ENCODE assay signal across 18 cellular contexts in genomic region chr3:35422826-35423601, GRCh38.
DNase-seq lines count a peak whose midpoint lies in the region; ATAC-seq and TF ChIP-seq lines count a peak whose summit lies in the region.
"Had no signal": no experiment of that assay in that cellular context is flagged by ENCODE, and none has a peak within 500 bp of the region (broad histone marks: within the 10 kb centered on the region; RNA-seq: fewer than 3 reads in every experiment).

No MANE protein-coding gene starts in this region.

- H2AFZ ChIP-seq in DND-41 (ENCODE audit: low read depth, low read length) = peak overlapping the region; percentile 59

- TF ChIP-seq EP300 in suprapubic skin (IDR thresholded peaks at IDR 0.05) = no peak

- DNase-seq in DND-41 (no peak), SK-N-MC (ENCODE audit: low read depth, low spot score) (no peak), dermis blood vessel endothelial cell (peak; percentile 61), non-pigmented ciliary epithelial cell (ENCODE audit: low read depth) (peak; percentile 49), suprapubic skin (ENCODE audit: low spot score in 2 of 2) (no peak), NAMALWA (ENCODE audit: low spot score) (no peak), NCI-H1694 treated with DMSO at 0.1 percent for 48 hours (lab: John Stamatoyannopoulos, UW) (no peak)
- DNase-seq: activated CD4-positive, alpha-beta T cell treated with anti-CD3 and anti-CD28 coated beads, Interleukin-2, amount 50 U/mL, for 1 hour; activated T-cell treated with anti-CD3 and anti-CD28 coated beads, Interleukin-2, amount 50 U/mL, for 24 hours; cerebellar nuclear complex; GDM1; glutamatergic neuron; NCI-H1105; nucleus accumbens; SHP77 treated with DMSO at 0.1 percent for 48 hours; upper lobe of left lung had no signal

- no peaks in the 10 kb centered on the region for H4K20me1 ChIP-seq in DND-41 (ENCODE audit: insufficient read depth, low read length)

- no peak for TF ChIP-seq POLR2A in suprapubic skin (IDR thresholded peaks at IDR 0.05)

- ATAC-seq in DND-41 (ENCODE audit: insufficient read depth, low read depth) (peak; percentile 61), GM19455 (IDR thresholded peaks at IDR 0.05; ENCODE audit: unreplicated experiment) (no peak)
- ATAC-seq: HCT116 had no signal

- H3K27ac ChIP-seq in DND-41 (ENCODE audit: low read length) = 0 out of 2 replicates have a peak overlapping the region, but pooled peaks have one; percentile 15
- peak overlapping the region; percentile 62; the same call in 1 of the 2 replicates for H3K27ac ChIP-seq in SK-N-MC
- no peak overlapping the region for H3K27ac ChIP-seq in suprapubic skin
- H3K27ac ChIP-seq: upper lobe of left lung had no signal

- H3K4me2 ChIP-seq in DND-41 (ENCODE audit: insufficient read depth, low read length) = no peak overlapping the region

- H3K79me2 ChIP-seq in DND-41 (ENCODE audit: insufficient read depth, low read length) = no peaks in the 10 kb centered on the region

- H3K36me3 ChIP-seq in DND-41 (ENCODE audit: insufficient read depth, low read length) = no peaks in the 10 kb centered on the region
- no peaks in the 10 kb centered on the region for H3K36me3 ChIP-seq in SK-N-MC (ENCODE audit: insufficient read depth, low read length)
- H3K36me3 ChIP-seq in suprapubic skin = no peaks in the 10 kb centered on the region
- H3K36me3 ChIP-seq: upper lobe of left lung had no signal

- H3K4me3 ChIP-seq in DND-41 (ENCODE audit: low read depth in 1 of 2, low read length in 2 of 2) = no peak overlapping the region
- H3K4me3 ChIP-seq in SK-N-MC = no peak overlapping the region
- no peak overlapping the region for H3K4me3 ChIP-seq in suprapubic skin
- H3K4me3 ChIP-seq: upper lobe of left lung had no signal

- H3K4me1 ChIP-seq in DND-41 (ENCODE audit: insufficient read depth, low read length) (peaks cover 13% of the 10 kb centered on the region), suprapubic skin (no peaks in the 10 kb centered on the region)
- H3K4me1 ChIP-seq: upper lobe of left lung had no signal

- no peaks in the 10 kb centered on the region for H3K27me3 ChIP-seq in DND-41 (ENCODE audit: insufficient read depth, low read length, poor library complexity)
- no peaks in the 10 kb centered on the region for H3K27me3 ChIP-seq in suprapubic skin
- H3K27me3 ChIP-seq: upper lobe of left lung had no signal

- H3K9ac ChIP-seq in DND-41 (ENCODE audit: low read depth, low read length) (no peak overlapping the region), SK-N-MC (ENCODE audit: insufficient read length) (no peak overlapping the region)

- TF ChIP-seq CTCF in DND-41 (IDR thresholded peaks at IDR 0.05; ENCODE audit: borderline replicate concordance, extremely low read depth, low read length, poor library complexity, severe bottlenecking) (no peak), suprapubic skin (IDR thresholded peaks at IDR 0.05) (no peak)

- 52% methylated on average over 6 of the region's 6 CpGs for WGBS in suprapubic skin

- H3K9me3 ChIP-seq in DND-41 (ENCODE audit: insufficient read depth, low read length, severe bottlenecking) (no peaks in the 10 kb centered on the region), SK-N-MC (ENCODE audit: low read depth, low read length) (no peaks in the 10 kb centered on the region), suprapubic skin (no peaks in the 10 kb centered on the region)
- H3K9me3 ChIP-seq: upper lobe of left lung had no signal

Comparison
In these comparisons a context has a peak if more than half of its experiments do, and no peak if none do; other contexts are left out.
1. DNase-seq: peak in dermis blood vessel endothelial cell (single experiment) and non-pigmented ciliary epithelial cell (single experiment); none in DND-41 (single experiment), SK-N-MC (single experiment), suprapubic skin (0 of 2), NAMALWA (single experiment) and NCI-H1694 treated with DMSO at 0.1 percent for 48 hours (single experiment).